ENCODE assay signal across 9 cellular contexts in the genomic region with DNA sequence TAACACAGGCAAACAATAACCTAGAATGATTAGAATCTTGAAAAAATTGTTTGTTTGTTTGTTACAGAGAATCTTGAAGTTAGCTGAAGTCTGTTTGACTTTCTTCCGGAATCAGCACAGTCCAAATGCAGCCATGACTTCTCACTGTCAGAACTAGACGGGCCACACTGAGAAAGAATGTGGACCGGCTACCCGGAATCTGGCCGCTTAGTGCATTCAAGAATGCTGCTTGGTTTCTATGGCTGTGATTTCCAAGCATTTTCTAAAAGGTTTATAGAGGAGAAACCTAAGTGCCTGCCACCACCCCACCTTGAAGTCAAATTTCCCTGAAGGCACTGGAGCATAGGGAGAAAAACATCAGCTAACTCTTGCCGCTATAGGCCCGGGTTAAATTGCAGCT.
"Had no signal": no experiment of that assay in that cellular context is flagged by ENCODE, and none has a peak within 500 bp of the region (broad histone marks: within the 10 kb centered on the region; RNA-seq: fewer than 3 reads in every experiment).

No MANE protein-coding gene starts in this region.

- H2AFZ ChIP-seq: GM23338 had no signal

- ATAC-seq: HCT116, HepG2, K562 had no signal

- H3K9me3 Mint-ChIP-seq: GM23338, H9, HFFc6 had no signal

- H3K4me3 Mint-ChIP-seq: GM23338, H9, HFFc6 had no signal

- H3K27ac ChIP-seq: HL-60 had no signal

- FAIRE-seq: H1, H54, HepG2, K562 had no signal

- H3K4me3 ChIP-seq: GM23338, K562 had no signal

- H3K4me2 ChIP-seq: GM23338 had no signal

- DNase-seq: H9, HFFc6 had no signal

- H3K27ac Mint-ChIP-seq: GM23338, H9, HFFc6 had no signal
